In the genomic region with DNA sequence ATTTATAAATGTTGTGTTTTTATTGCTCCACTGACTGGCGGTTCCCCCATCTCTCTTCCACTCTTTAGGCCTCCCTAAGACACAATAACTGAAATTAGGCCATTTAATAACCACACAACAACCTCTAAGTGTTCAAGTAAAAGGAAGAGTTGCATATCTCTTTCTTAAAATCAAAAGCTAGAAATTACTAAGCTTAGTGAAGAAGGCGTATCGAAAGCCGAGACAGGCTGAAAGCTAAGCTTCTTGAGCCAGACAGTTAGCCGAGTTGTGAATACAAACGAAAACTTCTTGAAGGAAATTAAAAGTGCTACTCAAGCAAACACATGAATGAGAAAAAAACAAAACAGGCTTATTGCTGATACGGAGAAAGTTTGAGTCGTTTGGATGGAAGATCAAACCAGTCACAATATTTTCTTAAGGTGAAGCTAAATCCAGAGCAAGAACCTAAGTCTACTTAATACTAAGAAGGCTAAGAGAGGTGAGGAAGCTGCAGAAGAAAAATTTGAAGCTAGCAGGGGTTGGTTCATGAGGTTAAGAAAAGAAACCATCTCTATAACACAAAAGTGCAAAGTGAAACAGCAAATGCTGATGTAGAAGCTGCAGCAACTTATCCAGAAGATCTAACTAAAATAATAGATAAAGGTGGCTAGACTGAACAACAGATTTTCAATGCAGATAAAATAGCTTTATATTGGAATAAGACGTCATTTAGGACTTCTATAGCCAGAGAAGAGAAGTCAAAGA, we compare ENCODE assay signal across 19 cellular contexts.
DNase-seq lines count a peak whose midpoint lies in the region; ATAC-seq, FAIRE-seq and TF ChIP-seq lines count a peak whose summit lies in the region.
"Had no signal": no experiment of that assay in that cellular context is flagged by ENCODE, and none has a peak within 500 bp of the region (broad histone marks: within the 10 kb centered on the region; RNA-seq: fewer than 3 reads in every experiment).

No MANE protein-coding gene starts in this region.

- H3K36me3 Mint-ChIP-seq in activated CD8-positive, alpha-beta T cell treated with anti-CD3 and anti-CD28 coated beads for 36 hours (ENCODE audit: low read depth) = no peaks in the 10 kb centered on the region

- no peaks in the 10 kb centered on the region for H4K20me1 ChIP-seq in GM12878 (ENCODE audit: control insufficient read depth, insufficient read depth)
- no peaks in the 10 kb centered on the region for H4K20me1 ChIP-seq in mammary epithelial cell (ENCODE audit: insufficient read depth, low read length)

- intact Hi-C loops in GM12878 (cut with micrococcal nuclease; ENCODE audit: unreplicated experiment) (no loop called here), mammary epithelial cell (cut with micrococcal nuclease) (no loop called here)
- intact Hi-C loops in activated CD8-positive, alpha-beta T cell treated with anti-CD3 and anti-CD28 coated beads for 36 hours (cut with micrococcal nuclease) = no loop called here

- no peaks in the 10 kb centered on the region for H3K4me1 Mint-ChIP-seq in activated CD8-positive, alpha-beta T cell treated with anti-CD3 and anti-CD28 coated beads for 36 hours (ENCODE audit: low read depth)
- H3K4me1 Mint-ChIP-seq: T-helper 17 cell had no signal

- H3K27me3 ChIP-seq in GM12878 (replicated peaks in 1 of 2; ENCODE audit: control insufficient read depth in 2 of 2, insufficient read depth in 2 of 2, low read length in 1 of 2) (no peaks in the 10 kb centered on the region; a peak in 1 of 4 replicates), mammary epithelial cell (ENCODE audit: insufficient read depth, low read length) (no peaks in the 10 kb centered on the region)

- H3K4me3 Mint-ChIP-seq in activated CD8-positive, alpha-beta T cell treated with anti-CD3 and anti-CD28 coated beads for 36 hours = no peak overlapping the region
- H3K4me3 Mint-ChIP-seq: T-helper 17 cell had no signal

- in situ Hi-C loops in GM12878 (cut with MboI) (no loop called here), mammary epithelial cell (cut with MboI; ENCODE audit: low sequenced_read_pairs in 2 of 2) (no loop called here)

- RAD21 ChIA-PET in GM12878 (lab: Charles Lee; ENCODE audit: unreplicated experiment) = no interaction called here

- H3K27ac ChIP-seq in GM12878 (ENCODE audit: control insufficient read depth, insufficient read depth) (no peak overlapping the region), mammary epithelial cell (ENCODE audit: insufficient read depth, low read depth, low read length) (no peak overlapping the region)
- H3K27ac ChIP-seq: A549, C4-2B, GM23248, KMS-11 had no signal

- H3K79me2 ChIP-seq in GM12878 (ENCODE audit: control insufficient read depth, insufficient read depth, low read length) = no peaks in the 10 kb centered on the region
- no peaks in the 10 kb centered on the region for H3K79me2 ChIP-seq in mammary epithelial cell (ENCODE audit: insufficient read depth, low read length)

- POLR2A ChIA-PET in GM12878 (lab: Charles Lee) = no interaction called here
- POLR2A ChIA-PET in activated CD8-positive, alpha-beta T cell treated with anti-CD3 and anti-CD28 coated beads for 36 hours (lab: Charles Lee) = no interaction called here

- dilution Hi-C loops in mammary epithelial cell (cut with HindIII; ENCODE audit: low sequenced_read_pairs) = loop anchor here (5.0 kb wide), 1 partner anchor 68 kb away; no protein-coding TSS in a partner anchor

- no peak for TF ChIP-seq RAD21 in GM12878 (IDR thresholded peaks at IDR 0.05; ENCODE audit: insufficient read depth, low read depth, low read length)

- ATAC-seq in GM18502 (IDR thresholded peaks at IDR 0.05; ENCODE audit: poor library complexity, unreplicated experiment) (peak; percentile 73), GM21360 (IDR thresholded peaks at IDR 0.05; ENCODE audit: unreplicated experiment) (peak; percentile 90), HG03095 (IDR thresholded peaks at IDR 0.05; ENCODE audit: unreplicated experiment) (peak; percentile 72), GM12878 (0 out of 3 replicates have a peak, but pooled peaks have one; percentile 37)
- no peak for ATAC-seq in activated CD8-positive, alpha-beta T cell treated with anti-CD3 and anti-CD28 coated beads for 36 hours
- ATAC-seq: A549, T-helper 17 cell had no signal

- H3K4me2 ChIP-seq in GM12878 (ENCODE audit: control insufficient read depth, insufficient read depth) (peak overlapping the region; percentile 59; the same call in 1 of the 2 replicates), mammary epithelial cell (ENCODE audit: insufficient read depth, low read depth, low read length) (no peak overlapping the region)
- H3K4me2 ChIP-seq: A549, KMS-11 had no signal

- 1% methylated on average over 9 of the region's 9 CpGs for WGBS in GM12878 (ENCODE audit: insufficient coverage, insufficient replicate concordance, low lambda C conversion rate, missing lambda C conversion rate)
- 85% methylated on average over 9 of the region's 9 CpGs for WGBS in mammary epithelial cell (ENCODE audit: low coverage, missing lambda C conversion rate)

- SMC1A ChIA-PET in GM12878 (lab: Charles Lee; ENCODE audit: uncharacterized antibody, unreplicated experiment) = no interaction called here

- H3K36me3 ChIP-seq in GM12878 (ENCODE audit: control insufficient read depth in 2 of 2, insufficient read depth in 2 of 2, low read length in 1 of 2) (no peaks in the 10 kb centered on the region), mammary epithelial cell (ENCODE audit: insufficient read depth, low read length) (no peaks in the 10 kb centered on the region)

- no peaks in the 10 kb centered on the region for H3K9me3 Mint-ChIP-seq in activated CD8-positive, alpha-beta T cell treated with anti-CD3 and anti-CD28 coated beads for 36 hours

- TF ChIP-seq POLR2A in GM12878 (IDR thresholded peaks at IDR 0.05; ENCODE audit: low read depth, low read length) = no peak

- no peak for FAIRE-seq in GM12878 (lab: Jason Lieb, UNC)
- FAIRE-seq: A549, GM18507 had no signal

- H2AFZ ChIP-seq in GM12878 (ENCODE audit: control insufficient read depth, low read depth, low read length) = no peak overlapping the region
- no peak overlapping the region for H2AFZ ChIP-seq in mammary epithelial cell (ENCODE audit: low read depth, low read length)
- H2AFZ ChIP-seq: GM23248 had no signal

- no peak overlapping the region for H3K27ac Mint-ChIP-seq in activated CD8-positive, alpha-beta T cell treated with anti-CD3 and anti-CD28 coated beads for 36 hours
- H3K27ac Mint-ChIP-seq: T-helper 17 cell had no signal

- DNase-seq in GM12878 (ENCODE audit: low read depth, low spot score) (no peak), mammary epithelial cell (no peak), NCI-H1417 treated with DMSO at 0.1 percent for 48 hours (lab: John Stamatoyannopoulos, UW) (no peak), globus pallidus (ENCODE audit: low spot score) (no peak)
- no peak for DNase-seq in activated CD8-positive, alpha-beta T cell treated with anti-CD3 and anti-CD28 coated beads for 36 hours
- DNase-seq: GM23248, NCI-H1092 treated with DMSO at 0.1 percent for 48 hours, NCI-H1694 treated with DMSO at 0.1 percent for 48 hours, NCI-H2171, NCI-H82, SIG-M5, T-helper 17 cell had no signal

- H3K4me3 ChIP-seq in GM12878 (no peak overlapping the region), mammary epithelial cell (replicated peaks in 1 of 3; ENCODE audit: insufficient read depth in 1 of 3, low read depth in 2 of 3, low read length in 3 of 3) (no peak overlapping the region)
- H3K4me3 ChIP-seq: A549, GM23248 had no signal

- H3K9ac ChIP-seq in GM12878 (ENCODE audit: control insufficient read depth, insufficient read depth, low read length) = no peak overlapping the region
- no peak overlapping the region for H3K9ac ChIP-seq in mammary epithelial cell (ENCODE audit: insufficient read depth, low read length)
- H3K9ac ChIP-seq: GM23248, KMS-11 had no signal

- CTCF ChIA-PET in GM12878 (lab: Yijun Ruan, JAX) (interaction anchor here (1.0 kb wide), 1 partner anchor 21 kb away, joined by 3 read pairs; no protein-coding TSS in a partner anchor), mammary epithelial cell (lab: Charles Lee; ENCODE audit: low non-redundant PET) (no interaction called here)
- CTCF ChIA-PET in activated CD8-positive, alpha-beta T cell treated with anti-CD3 and anti-CD28 coated beads for 36 hours (lab: Charles Lee) = no interaction called here

- no peaks in the 10 kb centered on the region for H3K9me3 ChIP-seq in GM12878 (replicated peaks; ENCODE audit: control insufficient read depth, insufficient read depth, low read length)
- no peaks in the 10 kb centered on the region for H3K9me3 ChIP-seq in mammary epithelial cell (replicated peaks; ENCODE audit: insufficient read depth, low read length)
- H3K9me3 ChIP-seq: A549 had no signal

- BruUV-seq in GM12878 (replicated peaks; lab: Mats Ljungman, UMichigan) (no TSS peak), mammary epithelial cell (replicated peaks; lab: Mats Ljungman, UMichigan) (no TSS peak)

- no peak for TF ChIP-seq EP300 in GM12878 (IDR thresholded peaks at IDR 0.05; ENCODE audit: borderline replicate concordance in 1 of 2, control insufficient read depth in 1 of 2, low read depth in 2 of 2, low read length in 2 of 2)

- no peak for TF ChIP-seq CTCF in GM12878 (IDR thresholded peaks at IDR 0.05 in 2 of 3, conservative IDR thresholded peaks at IDR 0.05 in 1 of 3; ENCODE audit: control insufficient read depth in 2 of 3, extremely low read depth in 1 of 3, insufficient read depth in 1 of 3, low read depth in 3 of 3, low read length in 3 of 3)
- TF ChIP-seq CTCF in mammary epithelial cell (conservative IDR thresholded peaks at IDR 0.05 in 1 of 2, IDR thresholded peaks at IDR 0.05 in 1 of 2; ENCODE audit: extremely low read depth in 1 of 2, insufficient read depth in 1 of 2, low read depth in 1 of 2, low read length in 2 of 2) = no peak
- TF ChIP-seq CTCF in activated CD8-positive, alpha-beta T cell treated with anti-CD3 and anti-CD28 coated beads for 36 hours (IDR thresholded peaks at IDR 0.05) = no peak

- H3K4me1 ChIP-seq in GM12878 (ENCODE audit: control insufficient read depth, insufficient read depth, low read length) = no peaks in the 10 kb centered on the region
- H3K4me1 ChIP-seq in mammary epithelial cell (ENCODE audit: insufficient read depth, low read length) = no peaks in the 10 kb centered on the region
- H3K4me1 ChIP-seq: A549 had no signal

- H3K27me3 Mint-ChIP-seq in activated CD8-positive, alpha-beta T cell treated with anti-CD3 and anti-CD28 coated beads for 36 hours = peaks cover 9% of the 10 kb centered on the region

TF ChIP-seq in GM12878, 131 proteins besides CTCF, POLR2A, EP300 and RAD21 (continues in another document):
- TF ChIP-seq, protein P1, sequence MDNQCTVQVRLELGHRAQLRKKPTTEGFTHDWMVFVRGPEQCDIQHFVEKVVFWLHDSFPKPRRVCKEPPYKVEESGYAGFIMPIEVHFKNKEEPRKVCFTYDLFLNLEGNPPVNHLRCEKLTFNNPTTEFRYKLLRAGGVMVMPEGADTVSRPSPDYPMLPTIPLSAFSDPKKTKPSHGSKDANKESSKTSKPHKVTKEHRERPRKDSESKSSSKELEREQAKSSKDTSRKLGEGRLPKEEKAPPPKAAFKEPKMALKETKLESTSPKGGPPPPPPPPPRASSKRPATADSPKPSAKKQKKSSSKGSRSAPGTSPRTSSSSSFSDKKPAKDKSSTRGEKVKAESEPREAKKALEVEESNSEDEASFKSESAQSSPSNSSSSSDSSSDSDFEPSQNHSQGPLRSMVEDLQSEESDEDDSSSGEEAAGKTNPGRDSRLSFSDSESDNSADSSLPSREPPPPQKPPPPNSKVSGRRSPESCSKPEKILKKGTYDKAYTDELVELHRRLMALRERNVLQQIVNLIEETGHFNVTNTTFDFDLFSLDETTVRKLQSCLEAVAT (IDR thresholded peaks at IDR 0.05) = no peak
- no peak for TF ChIP-seq NFIC (IDR thresholded peaks at IDR 0.05; ENCODE audit: low read depth, low read length)
